ENCODE assay signal across 28 cellular contexts in genomic region chr14:68596701-68597100, GRCh38.
DNase-seq lines count a peak whose midpoint lies in the region; ATAC-seq, FAIRE-seq and TF ChIP-seq lines count a peak whose summit lies in the region.
"Had no signal": no experiment of that assay in that cellular context is flagged by ENCODE, and none has a peak within 500 bp of the region (broad histone marks: within the 10 kb centered on the region; RNA-seq: fewer than 3 reads in every experiment).

No MANE protein-coding gene starts in this region.

- TF ChIP-seq POLR2A in H1 (IDR thresholded peaks at IDR 0.05; ENCODE audit: control extremely low read depth in 1 of 2, low read depth in 2 of 2, low read length in 2 of 2) = no peak

- no peak overlapping the region for H3K23ac ChIP-seq in H1 (ENCODE audit: insufficient read length)

- no peaks in the 10 kb centered on the region for H3K36me3 ChIP-seq in H1 (ENCODE audit: control insufficient read depth in 2 of 4, insufficient read depth in 4 of 4, low read length in 3 of 4)
- no peaks in the 10 kb centered on the region for H3K36me3 ChIP-seq in pancreas
- no peaks in the 10 kb centered on the region for H3K36me3 ChIP-seq in upper lobe of right lung
- no peaks in the 10 kb centered on the region for H3K36me3 ChIP-seq in left lung

- ATAC-seq in pancreas (peak; percentile 55 to 74 (median 61)), upper lobe of right lung (no peak), left lung (no peak)
- ATAC-seq in natural killer cell treated with Interleukin-12 subunit alpha and Interleukin-12 subunit beta and Interleukin-15 and Interleukin-18, amount 100 ng/mL, for 72 hours = no peak
- ATAC-seq: activated CD4-positive, CD25-positive, alpha-beta regulatory T cell treated with anti-CD3 and anti-CD28 coated beads, Interleukin-2, amount 50 U/mL, for 24 hours; activated T-helper 17 cell treated with anti-CD3 and anti-CD28 coated beads, Interleukin-2, amount 50 U/mL, for 72 hours had no signal

- TF ChIP-seq RAD21 in H1 (IDR thresholded peaks at IDR 0.05 in 1 of 2, conservative IDR thresholded peaks at IDR 0.05 in 1 of 2; ENCODE audit: low read depth in 2 of 2, low read length in 2 of 2) = no peak

- H2BK5ac ChIP-seq in H1 (ENCODE audit: low read depth, low read length) = no peak overlapping the region

- no peak overlapping the region for H3K18ac ChIP-seq in H1 (ENCODE audit: extremely low read depth, low read length)

- peak overlapping the region; percentile 61 for H4K91ac ChIP-seq in H1 (replicated peaks; ENCODE audit: insufficient read length, low read length)

- H3K27me3 Mint-ChIP-seq in natural killer cell treated with Interleukin-12 subunit alpha and Interleukin-12 subunit beta and Interleukin-15 and Interleukin-18, amount 100 ng/mL, for 72 hours = no peaks in the 10 kb centered on the region
- H3K27me3 Mint-ChIP-seq: activated CD4-positive, alpha-beta memory T cell treated with anti-CD3 and anti-CD28 coated beads for 36 hours; activated T-helper 17 cell treated with anti-CD3 and anti-CD28 coated beads, Interleukin-2, amount 50 U/mL, for 72 hours; CD4-positive, CD25-positive, alpha-beta regulatory T cell had no signal

- no peak overlapping the region for H2AFZ ChIP-seq in H1 (ENCODE audit: low read length)
- H2AFZ ChIP-seq: GM23248 had no signal

- no peak overlapping the region for H2BK120ac ChIP-seq in H1 (replicated peaks; ENCODE audit: low read depth, low read length)

- FAIRE-seq in H1 (lab: Jason Lieb, UNC) = no peak
- FAIRE-seq in pancreas (lab: Jason Lieb, UNC) = no peak
- FAIRE-seq: bronchial epithelial cell, colon, D721Med, small intestine had no signal

- H3K79me1 ChIP-seq in H1 (ENCODE audit: low read depth, low read length) = no peaks in the 10 kb centered on the region

- no peaks in the 10 kb centered on the region for H4K20me1 ChIP-seq in H1 (replicated peaks in 1 of 2; ENCODE audit: control insufficient read depth in 1 of 2, insufficient read depth in 2 of 2, low read length in 2 of 2)

- no peak overlapping the region for H3K9ac ChIP-seq in H1 (replicated peaks in 1 of 4; ENCODE audit: extremely low read depth in 1 of 4, low read depth in 3 of 4, low read length in 3 of 4)
- H3K9ac ChIP-seq: GM23248 had no signal

- H3K4me3 ChIP-seq in H1 (ENCODE audit: extremely low read depth in 1 of 4, insufficient read depth in 2 of 4, low read depth in 3 of 4, low read length in 4 of 4) (no peak overlapping the region), pancreas (peak overlapping the region in 3 of 4 donors; percentile 9 to 39 (median 37)), upper lobe of right lung (no peak overlapping the region), left lung (no peak overlapping the region)
- H3K4me3 ChIP-seq: GM23248 had no signal

- no peak overlapping the region for H3K4me3 Mint-ChIP-seq in natural killer cell treated with Interleukin-12 subunit alpha and Interleukin-12 subunit beta and Interleukin-15 and Interleukin-18, amount 100 ng/mL, for 72 hours
- H3K4me3 Mint-ChIP-seq: activated CD4-positive, alpha-beta memory T cell treated with anti-CD3 and anti-CD28 coated beads for 36 hours; activated T-helper 17 cell treated with anti-CD3 and anti-CD28 coated beads, Interleukin-2, amount 50 U/mL, for 72 hours; CD4-positive, CD25-positive, alpha-beta regulatory T cell had no signal

- intact Hi-C loops in pancreas (cut with DNase I) (no loop called here), upper lobe of right lung (cut with DNase I) (no loop called here), left lung (cut with DNase I) (no loop called here)

- TF ChIP-seq CTCF in H1 (IDR thresholded peaks at IDR 0.05; ENCODE audit: control extremely low read depth in 1 of 3, insufficient read depth in 1 of 3, low read depth in 1 of 3, low read length in 3 of 3) = no peak
- no peak for TF ChIP-seq CTCF in pancreas (IDR thresholded peaks at IDR 0.05)
- no peak for TF ChIP-seq CTCF in upper lobe of right lung (IDR thresholded peaks at IDR 0.05)
- no peak for TF ChIP-seq CTCF in left lung (IDR thresholded peaks at IDR 0.05)

- POLR2A ChIA-PET in H1 (lab: Charles Lee; ENCODE audit: partially characterized antibody) = no interaction called here

- no peak overlapping the region for H2BK20ac ChIP-seq in H1 (ENCODE audit: low read length)

- DNase-seq in NCI-H82 (lab: John Stamatoyannopoulos, UW) (peak; percentile 69), NCI-H82 treated with DMSO at 0.1 percent for 48 hours (lab: John Stamatoyannopoulos, UW; ENCODE audit: unreplicated experiment) (no peak), H1 (ENCODE audit: low read depth in 1 of 2, low spot score in 2 of 2) (no peak), pancreas (peak; percentile 74 to 88 (median 82)), upper lobe of right lung (peak; percentile 39), DMS153 (lab: John Stamatoyannopoulos, UW) (no peak), left lung (no peak)
- no peak for DNase-seq in natural killer cell treated with Interleukin-12 subunit alpha and Interleukin-12 subunit beta and Interleukin-15 and Interleukin-18, amount 100 ng/mL, for 72 hours (ENCODE audit: low spot score)
- DNase-seq: activated CD4-positive, alpha-beta memory T cell treated with anti-CD3 and anti-CD28 coated beads for 36 hours; activated naive CD4-positive, alpha-beta T cell treated with anti-CD3 and anti-CD28 coated beads, Interleukin-2, amount 50 U/mL, for 16 hours; amniotic stem cell; CD4-positive, CD25-positive, alpha-beta regulatory T cell; effector memory CD4-positive, alpha-beta T cell; erythroblast; GM23248; NCI-H1694; NCI-H2171; NCI-H510A treated with DMSO at 0.1 percent for 48 hours; occipital lobe; small intestine; stimulated activated CD4-positive, alpha-beta T cell treated with anti-CD3 and anti-CD28 coated beads, Interleukin-1b, Interleukin-23, amount 100 ng/mL, for 48 hours; stimulated activated CD8-positive, alpha-beta memory T cell treated with anti-CD3 and anti-CD28 coated beads, Interleukin-4, amount 100 ng/mL, for 48 hours had no signal

- no peaks in the 10 kb centered on the region for H3K79me2 ChIP-seq in H1 (ENCODE audit: control insufficient read depth in 1 of 2, insufficient read depth in 2 of 2, low read length in 2 of 2)

- H3K4me1 ChIP-seq in H1 (replicated peaks in 1 of 4; ENCODE audit: control insufficient read depth in 3 of 4, insufficient read depth in 4 of 4, low read length in 3 of 4) (peaks cover 0 to 6% (median 3%) of the 10 kb centered on the region in 4 experiments; a peak in 4 of 7 replicates), pancreas (peaks cover 13 to 31% (median 23%) of the 10 kb centered on the region in 3 donors), upper lobe of right lung (peaks cover 25% of the 10 kb centered on the region), left lung (peaks cover 12 to 55% of the 10 kb centered on the region in 2 donors)

- H2BK15ac ChIP-seq in H1 (ENCODE audit: low read length) = 0 out of 2 replicates have a peak overlapping the region, but pooled peaks have one; percentile 1

- no peak overlapping the region for H3K27ac ChIP-seq in H1 (ENCODE audit: low read depth, low read length)
- peak overlapping the region; percentile 71 to 97 (median 92) for H3K27ac ChIP-seq in pancreas
- H3K27ac ChIP-seq in upper lobe of right lung = no peak overlapping the region
- H3K27ac ChIP-seq in left lung = peak overlapping the region in 1 of 2 donors; percentile 98
- H3K27ac ChIP-seq: 22Rv1, GM23248 had no signal

- no peak overlapping the region for H3K4ac ChIP-seq in H1 (replicated peaks; ENCODE audit: insufficient read length, low read depth, low read length)

- no peaks in the 10 kb centered on the region for H3K9me3 Mint-ChIP-seq in natural killer cell treated with Interleukin-12 subunit alpha and Interleukin-12 subunit beta and Interleukin-15 and Interleukin-18, amount 100 ng/mL, for 72 hours
- H3K9me3 Mint-ChIP-seq: activated CD4-positive, alpha-beta memory T cell treated with anti-CD3 and anti-CD28 coated beads for 36 hours; activated T-helper 17 cell treated with anti-CD3 and anti-CD28 coated beads, Interleukin-2, amount 50 U/mL, for 72 hours had no signal

- H3K27me3 ChIP-seq in H1 (replicated peaks in 1 of 4; ENCODE audit: control insufficient read depth in 3 of 4, extremely low read depth in 1 of 4, insufficient read depth in 3 of 4, low read length in 3 of 4) = no peaks in the 10 kb centered on the region
- no peaks in the 10 kb centered on the region for H3K27me3 ChIP-seq in pancreas
- H3K27me3 ChIP-seq in upper lobe of right lung = no peaks in the 10 kb centered on the region
- no peaks in the 10 kb centered on the region for H3K27me3 ChIP-seq in left lung

- H4K5ac ChIP-seq in H1 (ENCODE audit: insufficient read length, low read depth, low read length) = no peak overlapping the region

- H4K8ac ChIP-seq in H1 (ENCODE audit: extremely low read depth, insufficient read depth, low read length) = no peak overlapping the region

- H3K9me3 ChIP-seq in H1 (ENCODE audit: insufficient read depth in 2 of 2, low read depth in 1 of 2, low read length in 1 of 2) (no peaks in the 10 kb centered on the region), pancreas (no peaks in the 10 kb centered on the region), upper lobe of right lung (no peaks in the 10 kb centered on the region), left lung (no peaks in the 10 kb centered on the region)

- H2BK12ac ChIP-seq in H1 (ENCODE audit: low read depth, low read length) = no peak overlapping the region; the same call in 1 of the 2 replicates

- WGBS in H1 (ENCODE audit: extremely low coverage in 1 of 2, insufficient coverage in 1 of 2, insufficient read length in 1 of 2, insufficient replicate concordance in 2 of 2, low coverage in 1 of 2, low lambda C conversion rate in 2 of 2, missing lambda C conversion rate in 1 of 2), 2 experiments = 89% methylated on average over 10 of the region's 10 CpGs; no CpG with 5 or more reads in 1 of the 2 experiments
- 45 to 54% methylated on average over 10 of the region's 10 CpGs for WGBS in pancreas, 2 donors

- no peak overlapping the region for H3K27ac Mint-ChIP-seq in natural killer cell treated with Interleukin-12 subunit alpha and Interleukin-12 subunit beta and Interleukin-15 and Interleukin-18, amount 100 ng/mL, for 72 hours
- H3K27ac Mint-ChIP-seq: activated CD4-positive, alpha-beta memory T cell treated with anti-CD3 and anti-CD28 coated beads for 36 hours; activated T-helper 17 cell treated with anti-CD3 and anti-CD28 coated beads, Interleukin-2, amount 50 U/mL, for 72 hours had no signal

- CTCF ChIA-PET in H1 (lab: Charles Lee; ENCODE audit: partially characterized antibody) = interaction anchor here (0.7 to 1.0 kb wide), 3 partner anchors 8 to 92 kb away, joined by 3 to 4 read pairs (median 3); no protein-coding TSS in a partner anchor

- H3K36me3 Mint-ChIP-seq in natural killer cell treated with Interleukin-12 subunit alpha and Interleukin-12 subunit beta and Interleukin-15 and Interleukin-18, amount 100 ng/mL, for 72 hours = no peaks in the 10 kb centered on the region
- H3K36me3 Mint-ChIP-seq: activated CD4-positive, alpha-beta memory T cell treated with anti-CD3 and anti-CD28 coated beads for 36 hours had no signal

- no peak overlapping the region for H3K14ac ChIP-seq in H1 (ENCODE audit: insufficient read length)

- no peak for TF ChIP-seq EP300 in H1 (IDR thresholded peaks at IDR 0.05; ENCODE audit: borderline replicate concordance in 1 of 2, low read depth in 2 of 2, low read length in 2 of 2)

- peaks cover 8 to 16% of the 10 kb centered on the region in 2 donors for H3K4me1 Mint-ChIP-seq in natural killer cell treated with Interleukin-12 subunit alpha and Interleukin-12 subunit beta and Interleukin-15 and Interleukin-18, amount 100 ng/mL, for 72 hours (ENCODE audit: low read depth in 2 of 2)

- H3K4me2 ChIP-seq in H1 (ENCODE audit: insufficient read depth in 1 of 2, low read depth in 2 of 2, low read length in 2 of 2) = no peak overlapping the region

- H3K56ac ChIP-seq in H1 (replicated peaks; ENCODE audit: insufficient read length, low read depth, low read length) = no peak overlapping the region

- no peaks in the 10 kb centered on the region; the same call in 1 of the 2 replicates for H3K23me2 ChIP-seq in H1 (ENCODE audit: low read depth, low read length)

- no peak overlapping the region for H2AK5ac ChIP-seq in H1 (ENCODE audit: low read depth, low read length)

Comparison
In these comparisons a context has a peak if more than half of its experiments do, and no peak if none do; other contexts are left out.
1. DNase-seq: peak in NCI-H82 (single experiment), pancreas (6 of 6) and upper lobe of right lung (single experiment); none in NCI-H82 treated with DMSO at 0.1 percent for 48 hours (single experiment), H1 (0 of 2), DMS153 (single experiment), left lung (0 of 2) and natural killer cell treated with Interleukin-12 subunit alpha and Interleukin-12 subunit beta and Interleukin-15 and Interleukin-18, amount 100 ng/mL, for 72 hours (single experiment).
2. H3K27ac ChIP-seq: peak in pancreas (4 of 4); none in H1 (single experiment) and upper lobe of right lung (single experiment).
3. H3K4me3 ChIP-seq: peak in pancreas (3 of 4); none in H1 (0 of 4), upper lobe of right lung (single experiment) and left lung (0 of 2).
4. ATAC-seq: peak in pancreas (4 of 4); none in upper lobe of right lung (single experiment), left lung (single experiment) and natural killer cell treated with Interleukin-12 subunit alpha and Interleukin-12 subunit beta and Interleukin-15 and Interleukin-18, amount 100 ng/mL, for 72 hours (0 of 2).